In the genomic region with DNA sequence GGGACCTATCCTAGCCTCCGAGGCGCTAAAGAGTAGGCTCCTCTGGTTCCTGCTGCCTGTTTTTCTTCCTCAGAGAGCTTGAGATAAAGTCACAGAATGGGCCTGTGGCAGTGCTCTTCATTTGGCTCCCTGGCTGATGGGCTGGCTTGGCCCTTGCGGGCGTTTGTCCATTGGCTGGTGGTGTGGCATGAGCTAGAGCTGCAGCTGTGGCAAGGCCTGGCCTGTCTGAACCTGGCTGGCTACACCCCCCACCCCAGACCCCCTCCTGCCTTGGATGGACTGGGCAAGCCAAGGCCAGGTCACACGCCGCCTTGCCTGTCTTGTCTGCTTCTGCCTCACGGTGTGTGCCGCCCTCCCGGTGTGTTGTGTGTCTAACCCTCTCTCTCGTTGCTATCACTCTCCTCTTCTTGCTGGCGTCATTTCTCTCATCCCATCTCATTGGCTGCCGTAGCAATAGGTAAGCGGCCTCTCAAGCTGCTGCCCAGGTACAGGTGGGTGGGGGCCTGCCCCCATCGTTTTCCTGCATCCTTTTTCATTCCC, we compare ENCODE assay signal across 1 cellular context.
TF ChIP-seq lines count a peak whose summit lies in the region.

No MANE protein-coding gene starts in this region.

TF ChIP-seq in HCT116, 20 proteins besides CTCF, POLR2A, EP300 and RAD21 (continued from another document):
- TF ChIP-seq, protein P1, sequence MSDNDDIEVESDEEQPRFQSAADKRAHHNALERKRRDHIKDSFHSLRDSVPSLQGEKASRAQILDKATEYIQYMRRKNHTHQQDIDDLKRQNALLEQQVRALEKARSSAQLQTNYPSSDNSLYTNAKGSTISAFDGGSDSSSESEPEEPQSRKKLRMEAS (IDR thresholded peaks at IDR 0.05), result no peak
- TF ChIP-seq, protein P2, sequence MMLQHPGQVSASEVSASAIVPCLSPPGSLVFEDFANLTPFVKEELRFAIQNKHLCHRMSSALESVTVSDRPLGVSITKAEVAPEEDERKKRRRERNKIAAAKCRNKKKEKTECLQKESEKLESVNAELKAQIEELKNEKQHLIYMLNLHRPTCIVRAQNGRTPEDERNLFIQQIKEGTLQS (IDR thresholded peaks at IDR 0.05), result no peak
- TF ChIP-seq CBX3 (IDR thresholded peaks at IDR 0.05; ENCODE audit: low read depth) (no peak), POLR2AphosphoS5 (IDR thresholded peaks at IDR 0.05; ENCODE audit: low read depth, low read length) (no peak), SP1 (IDR thresholded peaks at IDR 0.05; ENCODE audit: low read depth) (no peak), EGR1 (IDR thresholded peaks at IDR 0.05; ENCODE audit: low read depth) (no peak), YY1 (IDR thresholded peaks at IDR 0.05; ENCODE audit: extremely low read depth, insufficient replicate concordance, low read depth, low read length) (no peak), EZH2 (IDR thresholded peaks at IDR 0.05) (no peak), SRF (IDR thresholded peaks at IDR 0.05; ENCODE audit: low read depth) (no peak), ZNF274 (IDR thresholded peaks at IDR 0.05; ENCODE audit: low read depth, low read length) (no peak), SIN3A (IDR thresholded peaks at IDR 0.05; ENCODE audit: low read depth) (no peak), FOSL1 (IDR thresholded peaks at IDR 0.05; ENCODE audit: low read depth) (no peak), ELF1 (IDR thresholded peaks at IDR 0.05; ENCODE audit: borderline replicate concordance, low read depth) (no peak), TCF7L2 (IDR thresholded peaks at IDR 0.05; ENCODE audit: borderline replicate concordance, extremely low read depth, insufficient read depth, insufficient read length) (no peak), ZFX (IDR thresholded peaks at IDR 0.05) (no peak)
